25 cellular contexts compared by ENCODE assay signal in the genomic region with DNA sequence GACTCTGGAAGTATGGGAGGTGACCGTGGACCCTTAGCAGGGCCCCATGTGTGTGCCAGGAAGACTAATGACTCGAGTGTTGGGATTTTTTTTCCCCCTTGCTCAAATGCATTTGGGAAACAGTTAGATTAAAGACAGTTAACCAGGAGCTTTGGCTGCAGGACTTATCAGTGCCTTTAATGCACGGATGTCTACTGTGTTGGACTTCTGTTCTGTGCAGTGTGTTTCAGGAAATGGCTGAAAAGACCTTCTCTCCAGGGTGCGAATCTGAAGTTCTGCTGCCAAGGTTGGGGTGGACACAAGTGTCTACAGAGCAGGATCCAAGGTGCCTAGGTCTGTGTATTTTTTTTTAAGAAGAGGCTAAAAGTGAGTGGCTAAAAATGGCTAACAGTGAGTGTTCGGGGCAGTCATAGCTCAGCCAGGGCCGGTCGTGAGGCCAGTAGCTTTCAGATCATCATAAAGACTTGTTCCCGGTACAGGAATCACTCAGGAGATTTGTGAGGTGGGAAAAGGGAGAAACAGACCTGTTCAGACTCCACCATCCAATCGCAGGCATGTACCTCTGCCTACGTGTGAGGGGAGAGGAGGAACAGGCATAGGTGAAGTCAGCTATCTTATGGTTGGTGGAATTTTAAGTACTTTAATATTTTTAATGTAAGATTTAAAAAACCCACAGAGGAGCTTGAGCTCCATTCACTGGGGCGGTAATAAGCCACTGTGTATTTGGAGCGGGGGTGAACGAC.
DNase-seq lines count a peak whose midpoint lies in the region; ATAC-seq and TF ChIP-seq lines count a peak whose summit lies in the region.
"Had no signal": no experiment of that assay in that cellular context is flagged by ENCODE, and none has a peak within 500 bp of the region (broad histone marks: within the 10 kb centered on the region; RNA-seq: fewer than 3 reads in every experiment).

No MANE protein-coding gene starts in this region.

- intact Hi-C loops in left ventricle myocardium superior (cut with micrococcal nuclease) (no loop called here), left ventricle myocardium inferior (cut with micrococcal nuclease) (no loop called here), tibial artery (cut with DNase I; ENCODE audit: low total_unique reads) (no loop called here)

- H3K27ac Mint-ChIP-seq in brain = peak overlapping the region in 3 of 5 experiments; percentile 40 to 93 (median 83)
- H3K27ac Mint-ChIP-seq in nephron = peak overlapping the region; percentile 68 to 91 (median 87)
- H3K27ac Mint-ChIP-seq: CD8-positive, alpha-beta memory T cell had no signal

- ATAC-seq in left ventricle myocardium superior = no peak
- ATAC-seq in GM21367 (IDR thresholded peaks at IDR 0.05; ENCODE audit: unreplicated experiment) = no peak
- ATAC-seq in HG02623 (IDR thresholded peaks at IDR 0.05; ENCODE audit: unreplicated experiment) = no peak
- ATAC-seq: HCT116, Panc1, SK-N-SH treated with all-trans-retinoic acid at 6 μM for 48 hours had no signal

- peaks cover 66% of the 10 kb centered on the region for H3K4me1 ChIP-seq in left ventricle myocardium inferior
- H3K4me1 ChIP-seq in tibial artery = peaks cover 4 to 46% (median 21%) of the 10 kb centered on the region in 4 donors

- H3K4me3 Mint-ChIP-seq in brain = peak overlapping the region in 1 of 5 experiments; percentile 33
- peak overlapping the region in 1 of 3 experiments; percentile 21 for H3K4me3 Mint-ChIP-seq in nephron
- H3K4me3 Mint-ChIP-seq: CD8-positive, alpha-beta memory T cell had no signal

- H3K27ac ChIP-seq in left ventricle myocardium inferior (replicated peaks) = no peak overlapping the region
- peak overlapping the region; percentile 67 to 74 for H3K27ac ChIP-seq in tibial artery
- H3K27ac ChIP-seq: C4-2B, HL-60 had no signal

- TF ChIP-seq CTCF in left ventricle myocardium inferior (IDR thresholded peaks at IDR 0.05; ENCODE audit: borderline replicate concordance) (no peak), brain (conservative IDR thresholded peaks at IDR 0.05) (no peak), nephron (IDR thresholded peaks at IDR 0.05; ENCODE audit: unreplicated experiment in 3 of 3) (no peak), tibial artery (IDR thresholded peaks at IDR 0.05) (no peak)

- H3K9me3 Mint-ChIP-seq in brain (peaks cover 7 to 16% (median 11%) of the 10 kb centered on the region in 5 experiments), nephron (peaks cover 8% of the 10 kb centered on the region)

- H3K9me3 ChIP-seq in left ventricle myocardium inferior (replicated peaks) (peaks cover 16% of the 10 kb centered on the region), tibial artery (peaks cover 0 to 7% (median 6%) of the 10 kb centered on the region in 3 donors)

- H3K36me3 ChIP-seq in left ventricle myocardium inferior (no peaks in the 10 kb centered on the region), tibial artery (no peaks in the 10 kb centered on the region)

- H3K4me3 ChIP-seq in left ventricle myocardium inferior (no peak overlapping the region), tibial artery (no peak overlapping the region)

- no peaks in the 10 kb centered on the region for H3K27me3 ChIP-seq in left ventricle myocardium inferior (ENCODE audit: low read depth)
- H3K27me3 ChIP-seq in tibial artery = no peaks in the 10 kb centered on the region

- H3K27me3 Mint-ChIP-seq in brain = no peaks in the 10 kb centered on the region
- no peaks in the 10 kb centered on the region for H3K27me3 Mint-ChIP-seq in nephron (ENCODE audit: low read depth)

- DNase-seq in left ventricle myocardium superior (peak; percentile 10), left ventricle myocardium inferior (no peak), tibial artery (no peak), germinal center (ENCODE audit: low spot score) (no peak)
- DNase-seq: 8988T; AML-193; CD8-positive, alpha-beta memory T cell; Karpas-422; MV-4-11; NCI-H1105 treated with DMSO at 0.1 percent for 48 hours; NCI-H2081; NCI-H2171; NCI-H345; NCI-H524; NCI-H774; NK-92 treated with Interleukin-12 subunit alpha and Interleukin-12 subunit beta, amount 100 ng/mL, for 24 hours had no signal

- peaks cover 13% of the 10 kb centered on the region for H3K36me3 Mint-ChIP-seq in brain
- H3K36me3 Mint-ChIP-seq in nephron (ENCODE audit: low read depth) = peaks cover 12% of the 10 kb centered on the region
- H3K36me3 Mint-ChIP-seq: CD8-positive, alpha-beta memory T cell had no signal

- H3K4me1 Mint-ChIP-seq in brain = peaks cover 80% of the 10 kb centered on the region
- peaks cover 80% of the 10 kb centered on the region for H3K4me1 Mint-ChIP-seq in nephron
- H3K4me1 Mint-ChIP-seq: CD8-positive, alpha-beta memory T cell had no signal
